In the genomic region with DNA sequence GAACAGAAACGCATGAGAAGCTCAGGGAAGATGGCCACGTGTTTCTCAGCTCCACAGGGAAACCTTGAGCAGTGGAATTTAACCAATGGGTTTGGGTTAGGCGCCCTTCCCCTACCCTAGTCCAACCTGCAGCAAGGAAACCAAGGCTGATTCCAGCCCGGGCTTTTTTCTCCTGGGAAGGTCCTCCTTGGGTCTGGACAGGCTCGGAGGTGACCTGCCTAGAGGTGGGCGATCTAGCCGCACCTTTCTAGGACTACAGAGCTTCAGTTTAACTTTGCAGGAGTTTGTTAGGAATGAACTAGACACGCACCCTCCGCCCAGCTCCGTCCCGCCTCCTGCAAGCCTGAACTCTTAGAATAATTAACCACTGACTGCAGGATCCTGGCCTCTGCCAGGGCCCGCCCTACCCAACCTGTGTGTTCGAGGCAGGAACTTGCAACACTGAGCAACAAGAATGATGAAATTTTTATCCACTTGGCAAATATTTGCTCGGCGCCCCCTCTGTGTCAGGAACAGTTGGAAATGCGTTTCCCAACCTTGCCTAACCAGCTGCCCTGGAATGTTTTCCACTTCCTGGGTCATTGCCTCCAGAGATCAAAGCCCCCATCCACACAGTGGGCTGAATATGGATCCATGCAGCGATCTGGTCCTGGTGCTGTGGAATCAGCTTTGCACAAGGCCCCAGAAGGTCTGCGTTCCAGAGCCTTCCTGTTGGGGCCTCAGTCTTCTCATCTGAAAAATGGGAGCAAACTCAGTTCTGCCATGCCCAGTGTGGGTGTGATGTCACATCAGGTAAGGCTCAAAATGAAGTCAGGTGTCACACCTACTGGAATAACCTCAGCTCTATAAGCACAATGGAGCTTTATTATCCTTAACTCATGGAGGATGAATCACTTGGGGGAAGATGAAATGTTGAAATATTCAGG, we compare ENCODE assay signal across 10 cellular contexts. TPM values are rescaled to one million over a fixed set of nuclear protein-coding genes. Genes with fewer than 3 reads are reported as not detected.
A peak's percentile ranks its signal among the peaks of the same experiment; 100 is the strongest.
DNase-seq lines count a peak whose midpoint lies in the region; FAIRE-seq and TF ChIP-seq lines count a peak whose summit lies in the region.
"Had no signal": no experiment of that assay in that cellular context is flagged by ENCODE, and none has a peak within 500 bp of the region (broad histone marks: within the 10 kb centered on the region; RNA-seq: fewer than 3 reads in every experiment).

No MANE protein-coding gene starts in this region.

- peaks cover 4% of the 10 kb centered on the region for H3K36me3 Mint-ChIP-seq in astrocyte (ENCODE audit: low read depth, unreplicated experiment)

- no peak overlapping the region for H3K9ac ChIP-seq in astrocyte (ENCODE audit: low read length)

- H3K27ac ChIP-seq in astrocyte (ENCODE audit: low read depth, low read length) (no peak overlapping the region), transverse colon (peak overlapping the region; percentile 82 to 88 (median 86)), brain microvascular endothelial cell (no peak overlapping the region)

- no peak overlapping the region for H3K27ac Mint-ChIP-seq in astrocyte (ENCODE audit: unreplicated experiment)
- H3K27ac Mint-ChIP-seq: T-helper 17 cell had no signal

- no peak overlapping the region for H2AFZ ChIP-seq in astrocyte (ENCODE audit: low read depth, low read length)

- H3K27me3 Mint-ChIP-seq in astrocyte (ENCODE audit: low read depth, unreplicated experiment), result peaks cover 6% of the 10 kb centered on the region

- FAIRE-seq in astrocyte (lab: Jason Lieb, UNC), result no peak

- H3K4me1 ChIP-seq in astrocyte (ENCODE audit: insufficient read depth, low read length) (no peaks in the 10 kb centered on the region), transverse colon (peaks cover 9 to 41% (median 25%) of the 10 kb centered on the region in 4 donors)

- H3K36me3 ChIP-seq in astrocyte (ENCODE audit: insufficient read depth, low read length), result no peaks in the 10 kb centered on the region
- no peaks in the 10 kb centered on the region for H3K36me3 ChIP-seq in kidney epithelial cell (ENCODE audit: control insufficient read depth, insufficient read depth, low read length)
- peaks cover 0 to 12% (median under 1%) of the 10 kb centered on the region in 4 donors for H3K36me3 ChIP-seq in transverse colon
- H3K36me3 ChIP-seq in brain microvascular endothelial cell (replicated peaks), result peaks cover 8% of the 10 kb centered on the region

- intact Hi-C loops in transverse colon (cut with DNase I; ENCODE audit: low total_unique reads), result no loop called here

- H3K27me3 ChIP-seq in astrocyte (ENCODE audit: insufficient read depth, low read length), result peaks cover 2% of the 10 kb centered on the region
- no peaks in the 10 kb centered on the region for H3K27me3 ChIP-seq in kidney epithelial cell (ENCODE audit: control insufficient read depth, insufficient read depth, low read length)
- H3K27me3 ChIP-seq in transverse colon, result peaks cover 7% of the 10 kb centered on the region
- H3K27me3 ChIP-seq in brain microvascular endothelial cell (replicated peaks), result no peaks in the 10 kb centered on the region

- H3K4me3 ChIP-seq in astrocyte (ENCODE audit: insufficient read depth, low read depth, low read length) (no peak overlapping the region), kidney epithelial cell (ENCODE audit: low read depth, low read length) (no peak overlapping the region), transverse colon (peak overlapping the region in 1 of 4 donors; percentile 23), brain microvascular endothelial cell (ENCODE audit: low read depth, low read length) (no peak overlapping the region)

- TF ChIP-seq EP300 in transverse colon (IDR thresholded peaks at IDR 0.05; ENCODE audit: low read depth), result no peak

- 51 to 62% methylated on average over 3 to 18 of the region's 18 CpGs for WGBS in transverse colon (ENCODE audit: low coverage in 1 of 2), 2 donors

- no peaks in the 10 kb centered on the region for H3K9me3 Mint-ChIP-seq in astrocyte (ENCODE audit: unreplicated experiment)

- in situ Hi-C loops in transverse colon (cut with MboI; ENCODE audit: low pct_ligation_motif_present in 1 of 4, low pct_unique_long_range_greater_than_20kb in 1 of 4, low sequenced_read_pairs in 3 of 4) (no loop called here), brain microvascular endothelial cell (cut with HindIII; ENCODE audit: low pct_ligation_motif_present, low sequenced_read_pairs) (no loop called here)

- peaks cover 12% of the 10 kb centered on the region for H3K4me1 Mint-ChIP-seq in astrocyte (ENCODE audit: low read depth, unreplicated experiment)

- TF ChIP-seq CTCF in astrocyte (IDR thresholded peaks at IDR 0.05; ENCODE audit: insufficient read depth, low read depth, low read length) (no peak), kidney epithelial cell (IDR thresholded peaks at IDR 0.05; ENCODE audit: insufficient read depth, low read length, poor library complexity, severe bottlenecking) (no peak), transverse colon (IDR thresholded peaks at IDR 0.05) (no peak), brain microvascular endothelial cell (IDR thresholded peaks at IDR 0.05; ENCODE audit: low read depth, low read length, missing control alignments) (no peak)

- peak; percentile 62 for TF ChIP-seq POLR2A in transverse colon (IDR thresholded peaks at IDR 0.05)

- H3K79me2 ChIP-seq in astrocyte (ENCODE audit: insufficient read depth, low read length), result no peaks in the 10 kb centered on the region

- DNase-seq in DMS 273 (lab: John Stamatoyannopoulos, UW; ENCODE audit: unreplicated experiment) (peak; percentile 10), DMS 273 treated with DMSO at 0.1 percent for 48 hours (lab: John Stamatoyannopoulos, UW) (no peak), astrocyte (ENCODE audit: low read depth) (peak; percentile 27), kidney epithelial cell (ENCODE audit: low read depth) (peak; percentile 83), transverse colon (peak; percentile 87), brain microvascular endothelial cell (no peak), cortex of kidney (lab: John Stamatoyannopoulos, UW) (no peak)
- DNase-seq in effector CD8-positive, alpha-beta T cell (lab: John Stamatoyannopoulos, UW), result no peak
- DNase-seq: 8988T, T-helper 17 cell had no signal

- H4K20me1 ChIP-seq in astrocyte (ENCODE audit: insufficient read depth, low read length), result peaks cover 10% of the 10 kb centered on the region

- no peaks in the 10 kb centered on the region for H3K9me3 ChIP-seq in astrocyte (ENCODE audit: insufficient read depth, low read depth, low read length)
- no peaks in the 10 kb centered on the region for H3K9me3 ChIP-seq in transverse colon

- H3K4me3 Mint-ChIP-seq in astrocyte (ENCODE audit: unreplicated experiment), result no peak overlapping the region
- H3K4me3 Mint-ChIP-seq: T-helper 17 cell had no signal

- H3K4me2 ChIP-seq in astrocyte (ENCODE audit: low read length), result no peak overlapping the region

RNA-seq across cellular contexts. Expression of gene MPST, which starts 13.3 kb away (rescaled TPM):
- total RNA-seq in astrocyte, result 65.2 and 67.8 TPM in 2 replicates
- total RNA-seq in kidney epithelial cell, result 186 and 219 TPM in 2 replicates
- total RNA-seq in transverse colon, result 100 to 1,000 TPM; 407 to 964 (median 541) TPM

RNA-seq across cellular contexts. Expression of gene TST, which starts 13.6 kb away (rescaled TPM):
- total RNA-seq in astrocyte (32.2 and 36.3 TPM in 2 replicates), kidney epithelial cell (49.2 and 64.3 TPM in 2 replicates), transverse colon (100 to 1,000 TPM; 246 to 719 (median 557) TPM)

RNA-seq across cellular contexts. Expression of gene KCTD17, which starts 18.7 kb away (rescaled TPM):
- total RNA-seq in astrocyte (29.0 and 31.3 TPM in 2 replicates), kidney epithelial cell (32.9 and 35.3 TPM in 2 replicates), transverse colon (10 to 100 TPM; 11.2 to 61.3 (median 35.1) TPM)

Comparison
In these comparisons a context has a peak if more than half of its experiments do, and no peak if none do; other contexts are left out.
1. DNase-seq: peak in DMS 273 (single experiment), astrocyte (single experiment), kidney epithelial cell (single experiment) and transverse colon (single experiment); none in DMS 273 treated with DMSO at 0.1 percent for 48 hours (single experiment), brain microvascular endothelial cell (single experiment), effector CD8-positive, alpha-beta T cell (single experiment) and cortex of kidney (single experiment).
2. H3K27ac ChIP-seq: peak in transverse colon (4 of 4); none in astrocyte (single experiment) and brain microvascular endothelial cell (single experiment).